15 cellular contexts compared by ENCODE assay signal in the genomic region with DNA sequence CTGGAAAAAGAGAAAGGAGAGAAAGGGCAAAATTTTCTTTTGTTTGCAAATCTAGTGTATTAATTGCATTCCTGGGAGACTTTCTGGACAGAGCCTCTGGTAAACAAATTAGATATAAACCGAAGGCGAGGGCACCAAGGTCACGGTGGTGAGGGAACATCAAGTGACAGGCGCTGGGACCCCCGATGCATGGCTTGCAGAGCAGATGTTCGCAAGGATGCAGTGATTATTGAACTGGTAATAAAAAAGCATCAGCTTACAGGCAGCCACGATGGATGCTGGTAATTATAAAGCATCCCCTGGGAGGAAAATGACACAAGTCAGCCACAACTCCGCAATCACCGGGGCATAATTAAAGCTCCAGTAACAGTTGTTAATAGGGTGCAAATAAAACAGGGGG.
"Had no signal": no experiment of that assay in that cellular context is flagged by ENCODE, and none has a peak within 500 bp of the region (broad histone marks: within the 10 kb centered on the region; RNA-seq: fewer than 3 reads in every experiment).

No MANE protein-coding gene starts in this region.

- DNase-seq: activated CD4-positive, alpha-beta T cell treated with anti-CD3 and anti-CD28 coated beads, Interleukin-2, amount 10 ng/mL, durations not matched to agents 7 days and 5 days; activated naive CD4-positive, alpha-beta T cell; activated naive CD8-positive, alpha-beta T cell treated with anti-CD3 and anti-CD28 coated beads, Interleukin-2, amount 10 ng/mL, durations not matched to agents 7 days and 5 days; brain microvascular endothelial cell; effector memory CD4-positive, alpha-beta T cell; foreskin keratinocyte; head of caudate nucleus; immature natural killer cell; mesenchymal stem cell; natural killer cell; stimulated activated CD4-positive, alpha-beta T cell treated with anti-CD3 and anti-CD28 coated beads, Interleukin-4, amount 100 ng/mL, for 24 hours; stimulated activated naive CD4-positive, alpha-beta T cell; tibial artery had no signal

- H3K4me1 ChIP-seq: foreskin keratinocyte had no signal

- H3K4me3 ChIP-seq: tibial artery had no signal

- H3K27ac ChIP-seq: brain microvascular endothelial cell, foreskin keratinocyte, tibial artery had no signal

- H3K27ac Mint-ChIP-seq: activated CD4-positive, alpha-beta T cell treated with anti-CD3 and anti-CD28 coated beads, Interleukin-2, amount 10 ng/mL, durations not matched to agents 7 days and 5 days; activated naive CD8-positive, alpha-beta T cell treated with anti-CD3 and anti-CD28 coated beads, Interleukin-2, amount 10 ng/mL, durations not matched to agents 7 days and 5 days; activated T-helper 1 cell treated with anti-CD3 and anti-CD28 coated beads, Interleukin-12 subunit alpha, Interleukin-12 subunit beta, Interleukin-2, Interleukin-4 antibody, amounts not matched to agents 30 ng/mL and 10 ng/mL and 1 ng/mL, durations not matched to agents 14 hours and 24 hours and 36 hours; dendritic cell treated with granulocyte-macrophage colony-stimulating factor and Interleukin-4, amounts not matched to agents 40 ng/mL and 50 ng/mL, for 4 days; immature natural killer cell; natural killer cell had no signal

- ATAC-seq: foreskin keratinocyte, natural killer cell had no signal

- H3K36me3 ChIP-seq: brain microvascular endothelial cell, tibial artery had no signal

- H3K27me3 Mint-ChIP-seq: activated CD4-positive, alpha-beta T cell treated with anti-CD3 and anti-CD28 coated beads, Interleukin-2, amount 10 ng/mL, durations not matched to agents 7 days and 5 days; activated naive CD8-positive, alpha-beta T cell treated with anti-CD3 and anti-CD28 coated beads, Interleukin-2, amount 10 ng/mL, durations not matched to agents 7 days and 5 days; dendritic cell treated with granulocyte-macrophage colony-stimulating factor and Interleukin-4, amounts not matched to agents 40 ng/mL and 50 ng/mL, for 4 days had no signal

- H3K9me3 ChIP-seq: tibial artery had no signal

- H3K9me3 Mint-ChIP-seq: activated CD4-positive, alpha-beta T cell treated with anti-CD3 and anti-CD28 coated beads, Interleukin-2, amount 10 ng/mL, durations not matched to agents 7 days and 5 days; activated naive CD8-positive, alpha-beta T cell treated with anti-CD3 and anti-CD28 coated beads, Interleukin-2, amount 10 ng/mL, durations not matched to agents 7 days and 5 days; activated T-helper 1 cell treated with anti-CD3 and anti-CD28 coated beads, Interleukin-12 subunit alpha, Interleukin-12 subunit beta, Interleukin-2, Interleukin-4 antibody, amounts not matched to agents 30 ng/mL and 10 ng/mL and 1 ng/mL, durations not matched to agents 14 hours and 24 hours and 36 hours had no signal

- H3K27me3 ChIP-seq: brain microvascular endothelial cell, foreskin keratinocyte, tibial artery had no signal

- H3K4me3 Mint-ChIP-seq: activated CD4-positive, alpha-beta T cell treated with anti-CD3 and anti-CD28 coated beads, Interleukin-2, amount 10 ng/mL, durations not matched to agents 7 days and 5 days; activated naive CD8-positive, alpha-beta T cell treated with anti-CD3 and anti-CD28 coated beads, Interleukin-2, amount 10 ng/mL, durations not matched to agents 7 days and 5 days; activated T-helper 1 cell treated with anti-CD3 and anti-CD28 coated beads, Interleukin-12 subunit alpha, Interleukin-12 subunit beta, Interleukin-2, Interleukin-4 antibody, amounts not matched to agents 30 ng/mL and 10 ng/mL and 1 ng/mL, durations not matched to agents 14 hours and 24 hours and 36 hours; dendritic cell treated with granulocyte-macrophage colony-stimulating factor and Interleukin-4, amounts not matched to agents 40 ng/mL and 50 ng/mL, for 4 days; immature natural killer cell; natural killer cell had no signal

- H3K36me3 Mint-ChIP-seq: activated naive CD8-positive, alpha-beta T cell treated with anti-CD3 and anti-CD28 coated beads, Interleukin-2, amount 10 ng/mL, durations not matched to agents 7 days and 5 days; immature natural killer cell; natural killer cell had no signal

- H3K4me1 Mint-ChIP-seq: activated CD4-positive, alpha-beta T cell treated with anti-CD3 and anti-CD28 coated beads, Interleukin-2, amount 10 ng/mL, durations not matched to agents 7 days and 5 days; activated naive CD8-positive, alpha-beta T cell treated with anti-CD3 and anti-CD28 coated beads, Interleukin-2, amount 10 ng/mL, durations not matched to agents 7 days and 5 days; immature natural killer cell; natural killer cell had no signal
